ENCODE assay signal across 10 cellular contexts in the genomic region with DNA sequence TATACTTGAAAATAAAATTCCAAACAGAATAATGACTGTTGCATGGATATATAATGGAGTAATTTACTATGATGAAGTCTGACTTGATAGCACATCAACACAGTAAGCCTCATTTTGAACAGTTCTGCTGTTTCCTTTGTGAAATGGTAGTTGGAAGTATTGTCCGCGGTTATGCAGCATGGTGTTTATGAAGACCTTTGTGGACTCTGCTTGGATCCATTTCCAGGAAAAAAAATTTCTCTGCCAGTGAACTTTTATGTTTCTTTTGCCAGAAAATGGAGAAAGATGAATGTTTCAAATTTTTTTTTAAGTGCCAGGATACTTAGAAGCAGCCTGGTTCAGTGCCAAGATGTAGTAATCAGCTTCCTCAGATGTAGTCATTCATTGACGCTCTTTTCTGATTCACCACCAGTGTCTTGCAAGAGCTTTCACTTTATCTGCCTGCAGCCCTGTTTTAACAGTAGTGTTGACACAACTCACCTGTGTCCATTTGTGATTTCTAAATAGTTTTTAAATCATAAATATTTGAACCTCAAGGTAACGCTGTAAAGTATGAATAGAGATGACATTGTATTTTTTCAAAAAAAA.
DNase-seq lines count a peak whose midpoint lies in the region; ATAC-seq and TF ChIP-seq lines count a peak whose summit lies in the region.
"Had no signal": no experiment of that assay in that cellular context is flagged by ENCODE, and none has a peak within 500 bp of the region (broad histone marks: within the 10 kb centered on the region; RNA-seq: fewer than 3 reads in every experiment).

No MANE protein-coding gene starts in this region.

- no peaks in the 10 kb centered on the region for H3K9me2 ChIP-seq in OCI-LY7 (ENCODE audit: insufficient read depth, low read length)

- H3K4me2 ChIP-seq in mammary epithelial cell (ENCODE audit: insufficient read depth, low read depth, low read length): no peak overlapping the region
- H3K4me2 ChIP-seq in OCI-LY7 (ENCODE audit: low read length): no peak overlapping the region

- H4K20me1 ChIP-seq in mammary epithelial cell (ENCODE audit: insufficient read depth, low read length): no peaks in the 10 kb centered on the region
- H4K20me1 ChIP-seq in OCI-LY7 (ENCODE audit: insufficient read depth, low read length): no peaks in the 10 kb centered on the region

- intact Hi-C loops in mammary epithelial cell (cut with micrococcal nuclease) (loop anchor here (2.0 kb wide), 1 partner anchor 76 kb away; no protein-coding TSS in a partner anchor), OCI-LY7 (cut with micrococcal nuclease; ENCODE audit: unreplicated experiment) (no loop called here)

- H3K36me3 ChIP-seq in mammary epithelial cell (ENCODE audit: insufficient read depth, low read length) (no peaks in the 10 kb centered on the region), OCI-LY7 (ENCODE audit: insufficient read depth, low read length) (no peaks in the 10 kb centered on the region)

- BruUV-seq in mammary epithelial cell (replicated peaks; lab: Mats Ljungman, UMichigan) (no TSS peak), OCI-LY7 (replicated peaks; lab: Mats Ljungman, UMichigan) (no TSS peak)

- DNase-seq in COR-L47 (lab: John Stamatoyannopoulos, UW): peak; percentile 25
- DNase-seq in M059J (ENCODE audit: low read depth): peak; percentile 55
- DNase-seq in mammary epithelial cell: peak; percentile 83
- DNase-seq in lung microvascular endothelial cell (ENCODE audit: low read depth in 2 of 2): peak; percentile 13 to 94
- no peak for DNase-seq in AG08395 (ENCODE audit: low spot score)
- DNase-seq in OCI-LY7 (ENCODE audit: low spot score): no peak
- DNase-seq: activated naive CD4-positive, alpha-beta T cell treated with anti-CD3 and anti-CD28 coated beads, Interleukin-2, amount 50 U/mL, for 16 hours; psoas muscle had no signal

- H3K9me3 ChIP-seq in mammary epithelial cell (replicated peaks; ENCODE audit: insufficient read depth, low read length) (no peaks in the 10 kb centered on the region), OCI-LY7 (ENCODE audit: low read length) (no peaks in the 10 kb centered on the region)
- H3K9me3 ChIP-seq: psoas muscle had no signal

- no peak overlapping the region for H3K9ac ChIP-seq in mammary epithelial cell (ENCODE audit: insufficient read depth, low read length)

- dilution Hi-C loops in mammary epithelial cell (cut with HindIII; ENCODE audit: low sequenced_read_pairs): no loop called here

- POLR2A ChIA-PET in OCI-LY7 (lab: Charles Lee): interaction anchor here (0.7 kb wide), 1 partner anchor 86 kb away, joined by 6 read pairs; no protein-coding TSS in a partner anchor

- H3K4me1 ChIP-seq in mammary epithelial cell (ENCODE audit: insufficient read depth, low read length) (no peaks in the 10 kb centered on the region), OCI-LY7 (ENCODE audit: insufficient read depth, low read length, poor library complexity, severe bottlenecking) (no peaks in the 10 kb centered on the region)
- H3K4me1 ChIP-seq: psoas muscle had no signal

- TF ChIP-seq CTCF in mammary epithelial cell (conservative IDR thresholded peaks at IDR 0.05 in 1 of 2, IDR thresholded peaks at IDR 0.05 in 1 of 2; ENCODE audit: extremely low read depth in 1 of 2, insufficient read depth in 1 of 2, low read depth in 1 of 2, low read length in 2 of 2) (no peak), OCI-LY7 (conservative IDR thresholded peaks at IDR 0.05; ENCODE audit: low read length) (no peak)

- no peak for ATAC-seq in GM21737 (IDR thresholded peaks at IDR 0.05; ENCODE audit: unreplicated experiment)
- no peak for ATAC-seq in HG03139 (IDR thresholded peaks at IDR 0.05; ENCODE audit: unreplicated experiment)
- ATAC-seq: psoas muscle had no signal

- H3K4me3 ChIP-seq in mammary epithelial cell (replicated peaks in 1 of 3; ENCODE audit: insufficient read depth in 1 of 3, low read depth in 2 of 3, low read length in 3 of 3) (no peak overlapping the region), OCI-LY7 (ENCODE audit: low read depth, low read length, poor library complexity, severe bottlenecking) (no peak overlapping the region)
- H3K4me3 ChIP-seq: psoas muscle had no signal

- H3K79me2 ChIP-seq in mammary epithelial cell (ENCODE audit: insufficient read depth, low read length) (no peaks in the 10 kb centered on the region), OCI-LY7 (ENCODE audit: insufficient read depth, low read depth, low read length) (no peaks in the 10 kb centered on the region)

- CTCF ChIA-PET in mammary epithelial cell (lab: Charles Lee; ENCODE audit: low non-redundant PET): no interaction called here
- CTCF ChIA-PET in OCI-LY7 (lab: Charles Lee; ENCODE audit: unreplicated experiment): no interaction called here

- no peaks in the 10 kb centered on the region for H3K27me3 ChIP-seq in mammary epithelial cell (ENCODE audit: insufficient read depth, low read length)

- in situ Hi-C loops in mammary epithelial cell (cut with MboI; ENCODE audit: low sequenced_read_pairs in 2 of 2): no loop called here

- H2AFZ ChIP-seq in mammary epithelial cell (ENCODE audit: low read depth, low read length): no peak overlapping the region
- no peak overlapping the region for H2AFZ ChIP-seq in OCI-LY7 (ENCODE audit: low read length)

- 0% methylated on average over 4 of the region's 4 CpGs for WGBS in mammary epithelial cell (ENCODE audit: low coverage, missing lambda C conversion rate)

- no peak overlapping the region for H3K27ac ChIP-seq in mammary epithelial cell (ENCODE audit: insufficient read depth, low read depth, low read length)
- no peak overlapping the region for H3K27ac ChIP-seq in OCI-LY7 (ENCODE audit: low read depth, low read length, poor library complexity, severe bottlenecking)
- H3K27ac ChIP-seq: psoas muscle had no signal

Comparison
In these comparisons a context has a peak if more than half of its experiments do, and no peak if none do; other contexts are left out.
1. DNase-seq: peak in COR-L47 (single experiment), M059J (single experiment), mammary epithelial cell (single experiment) and lung microvascular endothelial cell (2 of 2); none in AG08395 (single experiment) and OCI-LY7 (single experiment).